Comparison of ENCODE assay signal across 18 cellular contexts in genomic region chr2:38765149-38765548, GRCh38. TPM values are rescaled to one million over a fixed set of nuclear protein-coding genes. Genes with fewer than 3 reads are reported as not detected.
DNase-seq lines count a peak whose midpoint lies in the region; FAIRE-seq and TF ChIP-seq lines count a peak whose summit lies in the region.
"Had no signal": no experiment of that assay in that cellular context is flagged by ENCODE, and none has a peak within 500 bp of the region (broad histone marks: within the 10 kb centered on the region; RNA-seq: fewer than 3 reads in every experiment).

No MANE protein-coding gene starts in this region.

- H3K36me3 ChIP-seq in suprapubic skin, result no peaks in the 10 kb centered on the region
- H3K36me3 ChIP-seq: heart right ventricle, ovary had no signal

- no peak for TF ChIP-seq CTCF in suprapubic skin (IDR thresholded peaks at IDR 0.05)

- no peaks in the 10 kb centered on the region for H3K9me3 ChIP-seq in suprapubic skin
- H3K9me3 ChIP-seq: Caco-2, heart right ventricle, ovary had no signal

- WGBS in suprapubic skin, result 54% methylated on average over 4 of the region's 4 CpGs

- FAIRE-seq in urothelium cell line (lab: Jason Lieb, UNC), result no peak
- FAIRE-seq: islet of Langerhans had no signal

- no peak overlapping the region for H3K4me3 ChIP-seq in suprapubic skin
- H3K4me3 ChIP-seq: heart right ventricle, ovary had no signal

- no peak for TF ChIP-seq EP300 in suprapubic skin (IDR thresholded peaks at IDR 0.05)

- DNase-seq in AG08396 (ENCODE audit: low spot score), result peak; percentile 62
- DNase-seq in HT1080 (ENCODE audit: low read depth), result peak; percentile 58
- peak; percentile 79 for DNase-seq in astrocyte of the hippocampus (ENCODE audit: low read depth, low spot score)
- peak; percentile 70 for DNase-seq in glomerular visceral epithelial cell (ENCODE audit: extremely low spot score)
- no peak for DNase-seq in hypothalamus (lab: John Stamatoyannopoulos, UW)
- no peak for DNase-seq in urothelium cell line (ENCODE audit: low spot score)
- no peak for DNase-seq in suprapubic skin (ENCODE audit: low spot score in 2 of 2)
- no peak for DNase-seq in GDM1 (lab: John Stamatoyannopoulos, UW)
- DNase-seq: activated CD8-positive, alpha-beta T cell treated with anti-CD3 and anti-CD28 coated beads, Interleukin-2, amount 10 ng/mL, durations not matched to agents 7 days and 5 days; activated T-cell treated with anti-CD3 and anti-CD28 coated beads, Interleukin-2, amount 50 U/mL, for 72 hours; Caco-2; GF-D8; GOT3; heart right ventricle; NCI-H2029 treated with DMSO at 0.1 percent for 48 hours; ovary; stimulated activated naive CD4-positive, alpha-beta T cell treated with Interleukin-2 at 50 U/mL for 16 hours had no signal

- TF ChIP-seq POLR2A in suprapubic skin (IDR thresholded peaks at IDR 0.05), result no peak

- no peaks in the 10 kb centered on the region for H3K27me3 ChIP-seq in suprapubic skin
- H3K27me3 ChIP-seq: heart right ventricle, ovary had no signal

- no peak overlapping the region for H3K27ac ChIP-seq in suprapubic skin
- H3K27ac ChIP-seq: heart right ventricle, ovary had no signal

- no peaks in the 10 kb centered on the region for H3K4me1 ChIP-seq in suprapubic skin
- H3K4me1 ChIP-seq: heart right ventricle had no signal

RNA-seq across cellular contexts. Expression of gene GEMIN6, which starts 12.9 kb away (rescaled TPM):
- 52.6 and 80.3 TPM in 2 replicates for total RNA-seq in HT1080 (2014; rRNA removed; shearing (Covaris generic))
- polyA plus RNA-seq in HT1080 (2015; cell fraction: cytosol; rRNA removed), result 20.5 and 23.0 TPM in 2 replicates
- polyA plus RNA-seq in HT1080 (2015; cell fraction: nucleus; rRNA removed), result 11.6 and 12.6 TPM in 2 replicates
- total RNA-seq in suprapubic skin, result 1 to 10 TPM; 3.9 to 7.7 (median 4.7) TPM

RNA-seq across cellular contexts. Expression of gene SRSF7, which starts 14.0 kb away (rescaled TPM):
- total RNA-seq in HT1080 (2014; rRNA removed; shearing (Covaris generic)), result 298 and 335 TPM in 2 replicates
- 177 and 184 TPM in 2 replicates for polyA plus RNA-seq in HT1080 (2015; cell fraction: cytosol; rRNA removed)
- 387 and 425 TPM in 2 replicates for polyA plus RNA-seq in HT1080 (2015; cell fraction: nucleus; rRNA removed)
- total RNA-seq in suprapubic skin, result 100 to 1,000 TPM in 1 of 4 donors, 10 to 100 TPM in 3; 90.4 to 144 (median 94.2) TPM

Comparison
In these comparisons a context has a peak if more than half of its experiments do, and no peak if none do; other contexts are left out.
1. DNase-seq: peak in AG08396 (single experiment), HT1080 (single experiment), astrocyte of the hippocampus (single experiment) and glomerular visceral epithelial cell (single experiment); none in hypothalamus (0 of 51), urothelium cell line (single experiment), suprapubic skin (0 of 2) and GDM1 (single experiment).